Comparison of ENCODE assay signal across 13 cellular contexts in the genomic region with DNA sequence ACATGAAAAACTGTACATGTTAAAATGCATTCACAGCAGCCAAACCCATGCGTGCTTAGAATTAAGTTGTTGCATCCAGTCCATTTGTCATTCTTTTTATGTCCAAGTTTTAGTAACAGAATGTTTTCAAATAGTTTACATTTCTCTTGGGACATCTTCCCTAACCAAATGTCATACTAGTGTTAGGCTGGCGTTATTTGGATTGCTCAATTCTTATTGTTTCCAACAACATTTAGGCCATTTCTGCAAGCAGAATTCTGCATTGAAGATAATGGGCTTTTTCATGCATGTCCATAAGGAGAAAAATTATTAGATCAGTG.
"Had no signal": no experiment of that assay in that cellular context is flagged by ENCODE, and none has a peak within 500 bp of the region (broad histone marks: within the 10 kb centered on the region; RNA-seq: fewer than 3 reads in every experiment).

No MANE protein-coding gene starts in this region.

- ATAC-seq: activated T-cell treated with anti-CD3 and anti-CD28 coated beads, Interleukin-2, amount 50 U/mL, for 4 hours; foreskin keratinocyte; stimulated activated memory B cell treated with anti-CD40 and anti-IgM and Interleukin-4, amounts not matched to agents 10 μg/mL and 1 μg/mL and 100 μg/mL, for 72 hours had no signal

- DNase-seq: activated CD4-positive, alpha-beta memory T cell treated with anti-CD3 and anti-CD28 coated beads for 36 hours; activated gamma-delta T cell treated with Interleukin-2 at 50 U/mL for 16 hours; activated naive CD8-positive, alpha-beta T cell treated with anti-CD3 and anti-CD28 coated beads, Interleukin-2, amount 10 ng/mL, durations not matched to agents 7 days and 5 days; activated T-cell treated with anti-CD3 and anti-CD28 coated beads, Interleukin-2, amount 50 U/mL, for 4 hours; aorta; foreskin keratinocyte; retina had no signal

- FAIRE-seq: endothelial cell of umbilical vein, keratinocyte had no signal

- H3K27ac Mint-ChIP-seq: activated CD4-positive, alpha-beta memory T cell treated with anti-CD3 and anti-CD28 coated beads for 36 hours; activated naive CD8-positive, alpha-beta T cell treated with anti-CD3 and anti-CD28 coated beads, Interleukin-2, amount 10 ng/mL, durations not matched to agents 7 days and 5 days; stimulated activated memory B cell treated with anti-CD40 and anti-IgM and Interleukin-4, amounts not matched to agents 10 μg/mL and 1 μg/mL and 100 μg/mL, for 72 hours had no signal

- H3K36me3 Mint-ChIP-seq: activated CD4-positive, alpha-beta memory T cell treated with anti-CD3 and anti-CD28 coated beads for 36 hours; activated naive CD8-positive, alpha-beta T cell treated with anti-CD3 and anti-CD28 coated beads, Interleukin-2, amount 10 ng/mL, durations not matched to agents 7 days and 5 days; stimulated activated memory B cell treated with anti-CD40 and anti-IgM and Interleukin-4, amounts not matched to agents 10 μg/mL and 1 μg/mL and 100 μg/mL, for 72 hours had no signal

- H3K9me3 Mint-ChIP-seq: activated CD4-positive, alpha-beta memory T cell treated with anti-CD3 and anti-CD28 coated beads for 36 hours; activated naive CD8-positive, alpha-beta T cell treated with anti-CD3 and anti-CD28 coated beads, Interleukin-2, amount 10 ng/mL, durations not matched to agents 7 days and 5 days; activated T-cell treated with anti-CD3 and anti-CD28 coated beads, Interleukin-2, amount 50 U/mL, for 4 hours; stimulated activated memory B cell treated with anti-CD40 and anti-IgM and Interleukin-4, amounts not matched to agents 10 μg/mL and 1 μg/mL and 100 μg/mL, for 72 hours had no signal

- H3K4me1 Mint-ChIP-seq: activated naive CD8-positive, alpha-beta T cell treated with anti-CD3 and anti-CD28 coated beads, Interleukin-2, amount 10 ng/mL, durations not matched to agents 7 days and 5 days; stimulated activated memory B cell treated with anti-CD40 and anti-IgM and Interleukin-4, amounts not matched to agents 10 μg/mL and 1 μg/mL and 100 μg/mL, for 72 hours had no signal

- H3K4me1 ChIP-seq: breast epithelium, foreskin keratinocyte had no signal

- H3K4me3 ChIP-seq: breast epithelium, smooth muscle cell, tibial nerve had no signal

- H3K27me3 ChIP-seq: breast epithelium had no signal

- H3K36me3 ChIP-seq: breast epithelium, tibial nerve had no signal

- H3K9me3 ChIP-seq: breast epithelium, tibial nerve had no signal

- H3K27ac ChIP-seq: foreskin keratinocyte had no signal

- H3K4me3 Mint-ChIP-seq: activated CD4-positive, alpha-beta memory T cell treated with anti-CD3 and anti-CD28 coated beads for 36 hours; activated naive CD8-positive, alpha-beta T cell treated with anti-CD3 and anti-CD28 coated beads, Interleukin-2, amount 10 ng/mL, durations not matched to agents 7 days and 5 days; activated T-cell treated with anti-CD3 and anti-CD28 coated beads, Interleukin-2, amount 50 U/mL, for 4 hours; stimulated activated memory B cell treated with anti-CD40 and anti-IgM and Interleukin-4, amounts not matched to agents 10 μg/mL and 1 μg/mL and 100 μg/mL, for 72 hours had no signal
